In the genomic region with DNA sequence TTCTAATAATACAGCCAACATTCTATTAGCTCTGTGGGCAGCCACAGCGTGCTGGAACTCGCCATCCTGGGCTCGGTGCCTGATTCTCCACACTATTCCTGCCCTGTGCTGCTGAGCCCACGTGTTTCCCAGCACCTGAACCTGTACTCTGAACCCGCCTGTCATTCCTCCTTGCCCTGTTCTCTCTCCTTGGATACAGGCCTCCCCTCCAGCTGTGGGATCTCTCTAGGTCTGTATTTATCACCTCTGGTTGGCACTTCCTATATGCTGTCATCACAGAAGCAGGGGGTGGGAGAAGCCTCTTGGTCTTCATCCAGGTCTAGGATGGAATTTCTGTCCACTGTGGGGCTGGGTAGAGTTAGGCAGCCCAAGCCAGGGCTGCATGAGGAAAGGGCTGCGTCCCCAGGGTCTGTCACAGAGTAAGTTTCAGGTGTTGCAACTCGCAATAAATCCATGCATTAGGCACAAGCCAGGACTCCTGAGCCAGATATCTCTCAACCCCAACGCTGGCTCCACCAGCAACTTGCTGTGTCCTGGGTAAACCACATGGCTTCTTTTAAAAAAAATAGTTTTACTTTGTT, we compare ENCODE assay signal across 17 cellular contexts. TPM values are rescaled to one million over a fixed set of nuclear protein-coding genes. Genes with fewer than 3 reads are reported as not detected.
DNase-seq lines count a peak whose midpoint lies in the region; ATAC-seq and TF ChIP-seq lines count a peak whose summit lies in the region.
"Had no signal": no experiment of that assay in that cellular context is flagged by ENCODE, and none has a peak within 500 bp of the region (broad histone marks: within the 10 kb centered on the region; RNA-seq: fewer than 3 reads in every experiment).

No MANE protein-coding gene starts in this region.

- no peak for ATAC-seq in memory B cell (ENCODE audit: low read depth)
- ATAC-seq: activated CD8-positive, alpha-beta memory T cell treated with anti-CD3 and anti-CD28 coated beads, Interleukin-2, amount 10 ng/mL, durations not matched to agents 7 days and 5 days; WTC11 had no signal

- WGBS in stomach, 5 donors: 70 to 85% (median 81%) methylated on average over 8 of the region's 8 CpGs

- H3K36me3 ChIP-seq in stomach: no peaks in the 10 kb centered on the region
- H3K36me3 ChIP-seq in SJCRH30: peaks cover 11% of the 10 kb centered on the region; the same call in 1 of the 2 replicates
- H3K36me3 ChIP-seq: vagina had no signal

- H3K9me3 ChIP-seq in stomach: peaks cover 0 to 4% (median 0%) of the 10 kb centered on the region in 4 donors
- H3K9me3 ChIP-seq in SJCRH30 (replicated peaks): peaks cover 5% of the 10 kb centered on the region; the same call in 1 of the 2 replicates
- H3K9me3 ChIP-seq: vagina had no signal

- H3K27me3 ChIP-seq in stomach (no peaks in the 10 kb centered on the region), SJCRH30 (no peaks in the 10 kb centered on the region)
- H3K27me3 ChIP-seq: vagina had no signal

- TF ChIP-seq CTCF in brain (conservative IDR thresholded peaks at IDR 0.05) (no peak), stomach (IDR thresholded peaks at IDR 0.05) (no peak)

- no peak overlapping the region for H3K27ac ChIP-seq in stomach
- H3K27ac ChIP-seq in SJCRH30: no peak overlapping the region
- H3K27ac ChIP-seq: GM23248, vagina had no signal

- peaks cover 37% of the 10 kb centered on the region for H3K4me1 Mint-ChIP-seq in brain
- peaks cover 29% of the 10 kb centered on the region for H3K4me1 Mint-ChIP-seq in memory B cell
- H3K4me1 Mint-ChIP-seq: activated CD8-positive, alpha-beta memory T cell treated with anti-CD3 and anti-CD28 coated beads, Interleukin-2, amount 10 ng/mL, durations not matched to agents 7 days and 5 days; WTC11 had no signal

- TF ChIP-seq EP300 in stomach (IDR thresholded peaks at IDR 0.05): no peak

- H3K4me3 ChIP-seq in stomach: no peak overlapping the region
- no peak overlapping the region for H3K4me3 ChIP-seq in SJCRH30
- H3K4me3 ChIP-seq: GM23248, skin epidermis, vagina had no signal

- H3K36me3 Mint-ChIP-seq in brain: peaks cover 77% of the 10 kb centered on the region
- peaks cover 3% of the 10 kb centered on the region for H3K36me3 Mint-ChIP-seq in memory B cell
- H3K36me3 Mint-ChIP-seq: activated CD8-positive, alpha-beta memory T cell treated with anti-CD3 and anti-CD28 coated beads, Interleukin-2, amount 10 ng/mL, durations not matched to agents 7 days and 5 days had no signal

- H3K9me3 Mint-ChIP-seq in brain (peaks cover 6 to 30% (median 8%) of the 10 kb centered on the region in 5 experiments), memory B cell (no peaks in the 10 kb centered on the region)

- no peaks in the 10 kb centered on the region for H3K4me1 ChIP-seq in stomach
- 0 out of 2 replicates have a peak, but pooled peaks cover 6% of the 10 kb centered on the region for H3K4me1 ChIP-seq in SJCRH30
- H3K4me1 ChIP-seq: vagina had no signal

- TF ChIP-seq POLR2A in stomach (IDR thresholded peaks at IDR 0.05): no peak

- DNase-seq in Ammon's horn (ENCODE audit: low spot score) (peak; percentile 24), DMS153 treated with DMSO at 0.1 percent for 48 hours (lab: John Stamatoyannopoulos, UW; ENCODE audit: unreplicated experiment) (peak; percentile 10), memory B cell (ENCODE audit: low spot score in 2 of 2) (no peak), pons (ENCODE audit: low spot score) (no peak), stomach (no peak), SJCRH30 (no peak)
- DNase-seq in activated CD4-positive, CD25-positive, alpha-beta regulatory T cell treated with anti-CD3 and anti-CD28 coated beads, Interleukin-2, amount 50 U/mL, for 72 hours: no peak
- DNase-seq: activated CD8-positive, alpha-beta memory T cell treated with anti-CD3 and anti-CD28 coated beads, Interleukin-2, amount 10 ng/mL, durations not matched to agents 7 days and 5 days; effector CD4-positive, alpha-beta T cell; GM23248; NCI-H1417; NCI-H526; stimulated activated naive CD4-positive, alpha-beta T cell had no signal

- peak overlapping the region in 1 of 5 experiments; percentile 37 for H3K4me3 Mint-ChIP-seq in brain
- H3K4me3 Mint-ChIP-seq in memory B cell: peak overlapping the region; percentile 70
- H3K4me3 Mint-ChIP-seq: activated CD8-positive, alpha-beta memory T cell treated with anti-CD3 and anti-CD28 coated beads, Interleukin-2, amount 10 ng/mL, durations not matched to agents 7 days and 5 days; WTC11 had no signal

- peak overlapping the region; percentile 10 to 60 (median 29) for H3K27ac Mint-ChIP-seq in brain
- peak overlapping the region; percentile 22 for H3K27ac Mint-ChIP-seq in memory B cell
- H3K27ac Mint-ChIP-seq: activated CD8-positive, alpha-beta memory T cell treated with anti-CD3 and anti-CD28 coated beads, Interleukin-2, amount 10 ng/mL, durations not matched to agents 7 days and 5 days; WTC11 had no signal

- H3K27me3 Mint-ChIP-seq in brain: peaks cover 2% of the 10 kb centered on the region
- H3K27me3 Mint-ChIP-seq in memory B cell: no peaks in the 10 kb centered on the region
- H3K27me3 Mint-ChIP-seq: activated CD8-positive, alpha-beta memory T cell treated with anti-CD3 and anti-CD28 coated beads, Interleukin-2, amount 10 ng/mL, durations not matched to agents 7 days and 5 days had no signal

- intact Hi-C loops in stomach (cut with DNase I; ENCODE audit: low total_unique reads): no loop called here

RNA-seq across cellular contexts. Expression of a gene that starts 56.0 kb away (rescaled TPM):
- polyA plus RNA-seq in brain (ENCODE audit: insufficient read depth, low read depth, low replicate concordance) (76.9 TPM), stomach (1 to 10 TPM; 3.9 to 5.4 (median 5.2) TPM)
- 10 to 100 TPM in 2 of 5 donors, 1 to 10 TPM in 3; 2.9 to 10.3 (median 8.8) TPM for total RNA-seq in stomach
- 79.1 and 80.0 TPM in 2 replicates for total RNA-seq in SJCRH30 (2014; rRNA removed; shearing (Covaris generic))

Comparison
In these comparisons a context has a peak if more than half of its experiments do, and no peak if none do; other contexts are left out.
1. DNase-seq: peak in Ammon's horn (single experiment) and DMS153 treated with DMSO at 0.1 percent for 48 hours (single experiment); none in memory B cell (0 of 2), pons (single experiment), activated CD4-positive, CD25-positive, alpha-beta regulatory T cell treated with anti-CD3 and anti-CD28 coated beads, Interleukin-2, amount 50 U/mL, for 72 hours (single experiment), stomach (single experiment) and SJCRH30 (0 of 2).